10 cellular contexts compared by ENCODE assay signal in the genomic region with DNA sequence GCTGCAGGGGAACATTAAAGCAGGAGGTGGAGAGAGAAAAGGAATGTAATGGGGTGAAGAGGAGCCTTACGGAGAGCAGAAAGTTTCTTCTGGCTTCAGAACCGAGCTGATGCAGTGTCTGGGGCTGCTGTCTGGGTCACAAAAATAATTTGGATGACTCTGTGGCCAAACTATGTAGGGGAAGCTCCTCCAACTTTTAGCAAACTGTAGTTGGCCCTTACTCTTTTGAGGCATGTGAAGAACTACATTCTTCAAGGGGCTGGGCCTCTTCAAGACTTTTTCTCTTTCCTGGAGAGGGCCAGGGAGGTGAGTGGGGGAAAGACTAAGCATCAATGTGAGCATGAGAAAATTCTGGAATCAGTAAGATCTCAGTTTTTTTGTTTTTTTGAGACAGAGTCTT. TPM values are rescaled to one million over a fixed set of nuclear protein-coding genes. Genes with fewer than 3 reads are reported as not detected.
DNase-seq lines count a peak whose midpoint lies in the region; ATAC-seq, FAIRE-seq and TF ChIP-seq lines count a peak whose summit lies in the region.
"Had no signal": no experiment of that assay in that cellular context is flagged by ENCODE, and none has a peak within 500 bp of the region (broad histone marks: within the 10 kb centered on the region; RNA-seq: fewer than 3 reads in every experiment).

No MANE protein-coding gene starts in this region.

- no peak for TF ChIP-seq RAD21 in H1 (IDR thresholded peaks at IDR 0.05 in 1 of 2, conservative IDR thresholded peaks at IDR 0.05 in 1 of 2; ENCODE audit: low read depth in 2 of 2, low read length in 2 of 2)

- TF ChIP-seq POLR2A in H1 (IDR thresholded peaks at IDR 0.05; ENCODE audit: control extremely low read depth in 1 of 2, low read depth in 2 of 2, low read length in 2 of 2), result no peak
- no peak for TF ChIP-seq POLR2A in transverse colon (IDR thresholded peaks at IDR 0.05)

- H3K23ac ChIP-seq in H1 (ENCODE audit: insufficient read length), result no peak overlapping the region

- H3K9me3 ChIP-seq in H1 (ENCODE audit: insufficient read depth in 2 of 2, low read depth in 1 of 2, low read length in 1 of 2), result peaks cover 0 to 10% of the 10 kb centered on the region in 2 experiments; a peak in 1 of 4 replicates
- H3K9me3 ChIP-seq in mucosa of descending colon, result no peaks in the 10 kb centered on the region
- H3K9me3 ChIP-seq in transverse colon, result no peaks in the 10 kb centered on the region
- H3K9me3 ChIP-seq: suprapubic skin had no signal

- no peak overlapping the region for H2AK5ac ChIP-seq in H1 (ENCODE audit: low read depth, low read length)

- no peak overlapping the region for H2BK20ac ChIP-seq in H1 (ENCODE audit: low read length)

- H3K36me3 ChIP-seq in H1 (ENCODE audit: control insufficient read depth in 2 of 4, insufficient read depth in 4 of 4, low read length in 3 of 4) (no peaks in the 10 kb centered on the region), mucosa of descending colon (ENCODE audit: low read depth) (no peaks in the 10 kb centered on the region), transverse colon (no peaks in the 10 kb centered on the region)
- H3K36me3 ChIP-seq: suprapubic skin had no signal

- TF ChIP-seq CTCF in HFFc6 (IDR thresholded peaks at IDR 0.05) (no peak), H1 (IDR thresholded peaks at IDR 0.05; ENCODE audit: control extremely low read depth in 1 of 3, insufficient read depth in 1 of 3, low read depth in 1 of 3, low read length in 3 of 3) (no peak), mucosa of descending colon (IDR thresholded peaks at IDR 0.05) (no peak), transverse colon (IDR thresholded peaks at IDR 0.05) (no peak)

- H3K27me3 Mint-ChIP-seq in HFFc6 (ENCODE audit: insufficient read depth), result no peaks in the 10 kb centered on the region; the same call in 1 of the 2 replicates
- H3K27me3 Mint-ChIP-seq: activated T-cell treated with anti-CD3 and anti-CD28 coated beads, Interleukin-2, amount 50 U/mL, for 24 hours had no signal

- H4K20me1 ChIP-seq in H1 (replicated peaks in 1 of 2; ENCODE audit: control insufficient read depth in 1 of 2, insufficient read depth in 2 of 2, low read length in 2 of 2), result no peaks in the 10 kb centered on the region

- H4K8ac ChIP-seq in H1 (ENCODE audit: extremely low read depth, insufficient read depth, low read length), result no peak overlapping the region

- no peak overlapping the region for H2AFZ ChIP-seq in H1 (ENCODE audit: low read length)

- H3K9ac ChIP-seq in H1 (replicated peaks in 1 of 4; ENCODE audit: extremely low read depth in 1 of 4, low read depth in 3 of 4, low read length in 3 of 4), result no peak overlapping the region

- no peak overlapping the region for H2BK5ac ChIP-seq in H1 (ENCODE audit: low read depth, low read length)

- no peak overlapping the region for H3K27ac ChIP-seq in H1 (ENCODE audit: low read depth, low read length)
- H3K27ac ChIP-seq in transverse colon, result peak overlapping the region; percentile 14 to 58 (median 35)
- H3K27ac ChIP-seq: suprapubic skin had no signal

- peak overlapping the region; percentile 93 for H3K27ac Mint-ChIP-seq in HFFc6
- H3K27ac Mint-ChIP-seq: activated T-cell treated with anti-CD3 and anti-CD28 coated beads, Interleukin-2, amount 50 U/mL, for 24 hours had no signal

- no peak overlapping the region for H4K91ac ChIP-seq in H1 (replicated peaks; ENCODE audit: insufficient read length, low read length)

- DNase-seq in HFFc6 (peak; percentile 81), H1 (ENCODE audit: low read depth in 1 of 2, low spot score in 2 of 2) (no peak), mucosa of descending colon (no peak), transverse colon (no peak), NCI-H526 treated with DMSO at 0.1 percent for 48 hours (lab: John Stamatoyannopoulos, UW) (no peak), left colon (no peak)
- DNase-seq: activated T-cell treated with anti-CD3 and anti-CD28 coated beads, Interleukin-2, amount 50 U/mL, for 24 hours; midbrain had no signal

- TF ChIP-seq EP300 in H1 (IDR thresholded peaks at IDR 0.05; ENCODE audit: borderline replicate concordance in 1 of 2, low read depth in 2 of 2, low read length in 2 of 2) (no peak), transverse colon (IDR thresholded peaks at IDR 0.05; ENCODE audit: low read depth) (no peak)

- CTCF ChIA-PET in H1 (lab: Charles Lee; ENCODE audit: partially characterized antibody), result interaction anchor here (0.6 to 11.6 kb wide), 20 partner anchors 11 to 209 kb away, joined by 3 to 198 read pairs (median 10); a partner anchor contains a TSS

- H2BK15ac ChIP-seq in H1 (ENCODE audit: low read length), result no peak overlapping the region

- H3K4me3 Mint-ChIP-seq in HFFc6, result peak overlapping the region; percentile 76
- H3K4me3 Mint-ChIP-seq: activated T-cell treated with anti-CD3 and anti-CD28 coated beads, Interleukin-2, amount 50 U/mL, for 24 hours had no signal

- peak overlapping the region; percentile 41 for H3K4ac ChIP-seq in H1 (replicated peaks; ENCODE audit: insufficient read length, low read depth, low read length)

- H3K79me2 ChIP-seq in H1 (ENCODE audit: control insufficient read depth in 1 of 2, insufficient read depth in 2 of 2, low read length in 2 of 2), result no peaks in the 10 kb centered on the region

- no peaks in the 10 kb centered on the region for H3K9me3 Mint-ChIP-seq in HFFc6
- H3K9me3 Mint-ChIP-seq: activated T-cell treated with anti-CD3 and anti-CD28 coated beads, Interleukin-2, amount 50 U/mL, for 24 hours had no signal

- H3K4me1 ChIP-seq in H1 (replicated peaks in 1 of 4; ENCODE audit: control insufficient read depth in 3 of 4, insufficient read depth in 4 of 4, low read length in 3 of 4) (peaks cover 0 to 10% (median 6%) of the 10 kb centered on the region in 4 experiments; a peak in 4 of 7 replicates), mucosa of descending colon (ENCODE audit: low read depth) (no peaks in the 10 kb centered on the region), transverse colon (peaks cover 0 to 7% (median 2%) of the 10 kb centered on the region in 4 donors)

- no peak overlapping the region for H2BK12ac ChIP-seq in H1 (ENCODE audit: low read depth, low read length)

- WGBS in H1 (ENCODE audit: extremely low coverage in 1 of 2, insufficient coverage in 1 of 2, insufficient read length in 1 of 2, insufficient replicate concordance in 2 of 2, low coverage in 1 of 2, low lambda C conversion rate in 2 of 2, missing lambda C conversion rate in 1 of 2), 2 experiments, result 63% methylated on average over 2 of the region's 2 CpGs; no CpG with 5 or more reads in 1 of the 2 experiments
- WGBS in transverse colon (ENCODE audit: low coverage in 1 of 2), 2 donors, result 40 to 70% methylated on average over 2 of the region's 2 CpGs

- H4K5ac ChIP-seq in H1 (ENCODE audit: insufficient read length, low read depth, low read length), result no peak overlapping the region

- intact Hi-C loops in mucosa of descending colon (cut with DNase I, micrococcal nuclease), result no loop called here
- intact Hi-C loops in transverse colon (cut with DNase I; ENCODE audit: low total_unique reads), result no loop called here
- intact Hi-C loops in left colon (cut with DNase I, micrococcal nuclease), result no loop called here

- no peak overlapping the region for H3K56ac ChIP-seq in H1 (replicated peaks; ENCODE audit: insufficient read length, low read depth, low read length)

- H2BK120ac ChIP-seq in H1 (replicated peaks; ENCODE audit: low read depth, low read length), result no peak overlapping the region

- ATAC-seq in mucosa of descending colon, result peak; percentile 10
- no peak for ATAC-seq in HG03460 (IDR thresholded peaks at IDR 0.05; ENCODE audit: unreplicated experiment)
- no peak for ATAC-seq in left colon

- H3K23me2 ChIP-seq in H1 (ENCODE audit: low read depth, low read length), result no peaks in the 10 kb centered on the region

- no peak for FAIRE-seq in H1 (lab: Jason Lieb, UNC)

- no peaks in the 10 kb centered on the region for H3K36me3 Mint-ChIP-seq in HFFc6 (ENCODE audit: low read depth)

- H3K4me3 ChIP-seq in H1 (ENCODE audit: extremely low read depth in 1 of 4, insufficient read depth in 2 of 4, low read depth in 3 of 4, low read length in 4 of 4), result no peak overlapping the region
- no peak overlapping the region for H3K4me3 ChIP-seq in mucosa of descending colon
- H3K4me3 ChIP-seq in transverse colon, result no peak overlapping the region
- H3K4me3 ChIP-seq: suprapubic skin had no signal

- peaks cover 53% of the 10 kb centered on the region for H3K4me1 Mint-ChIP-seq in HFFc6 (ENCODE audit: low read depth)

- no peak overlapping the region for H3K4me2 ChIP-seq in H1 (ENCODE audit: insufficient read depth in 1 of 2, low read depth in 2 of 2, low read length in 2 of 2)

- POLR2A ChIA-PET in H1 (lab: Charles Lee; ENCODE audit: partially characterized antibody), result interaction anchor here (0.9 to 1.7 kb wide), 3 partner anchors 22 to 52 kb away, joined by 3 to 5 read pairs (median 4); no protein-coding TSS in a partner anchor

- no peak overlapping the region for H3K18ac ChIP-seq in H1 (ENCODE audit: extremely low read depth, low read length)

- H3K27me3 ChIP-seq in H1 (replicated peaks in 1 of 4; ENCODE audit: control insufficient read depth in 3 of 4, extremely low read depth in 1 of 4, insufficient read depth in 3 of 4, low read length in 3 of 4) (no peaks in the 10 kb centered on the region), transverse colon (no peaks in the 10 kb centered on the region)
- H3K27me3 ChIP-seq: suprapubic skin had no signal

- H3K79me1 ChIP-seq in H1 (ENCODE audit: low read depth, low read length), result no peaks in the 10 kb centered on the region

- in situ Hi-C loops in transverse colon (cut with MboI; ENCODE audit: low pct_ligation_motif_present in 1 of 4, low pct_unique_long_range_greater_than_20kb in 1 of 4, low sequenced_read_pairs in 3 of 4), result no loop called here

- H3K14ac ChIP-seq in H1 (ENCODE audit: insufficient read length), result no peak overlapping the region

RNA-seq across cellular contexts. Expression of a gene that starts 31.9 kb away (rescaled TPM):
- 1,000 to 10,000 TPM; 3,729 to 5,836 (median 4,094) TPM for total RNA-seq in HFFc6 (2021; fragmentation: NEBNext Ultra II Directional; extraction: Animal tissue kit (Norgen Biotek cat#: 25700))
- 438 and 452 TPM in 2 replicates for total RNA-seq in H1 (2021; fragmentation: NEBNext Ultra II Directional; extraction: Animal tissue kit (Norgen Biotek cat#: 25700))
- 375 and 434 TPM in 2 replicates for polyA plus RNA-seq in H1 (2011; rRNA removed)
- polyA plus RNA-seq in H1 (2011; cell fraction: cytosol; rRNA removed), result 385 TPM
- polyA plus RNA-seq in H1 (2011; cell fraction: nucleus; rRNA removed), result 501 TPM
- polyA plus RNA-seq in H1 (2012, experiment 1 of 2), result 385 to 537 TPM (median 495 TPM) in 4 replicates
- polyA plus RNA-seq in H1 (2012, experiment 2 of 2), result 164 TPM
- polyA plus RNA-seq in H1 (2013, experiment 1 of 2), result 450 TPM
- polyA plus RNA-seq in H1 (2013, experiment 2 of 2), result 478 TPM
- polyA minus RNA-seq in H1 (2011; rRNA and poly(A)+ RNA removed), result 271 and 297 TPM in 2 replicates
- polyA minus RNA-seq in H1 (2011; cell fraction: cytosol; rRNA and poly(A)+ RNA removed), result 203 TPM
- polyA minus RNA-seq in H1 (2011; cell fraction: nucleus; rRNA and poly(A)+ RNA removed), result 95.3 TPM
- total RNA-seq in mucosa of descending colon, result 100 to 1,000 TPM in 2 of 3 donors, 10 to 100 TPM in 1; 78.0 to 410 (median 227) TPM
- total RNA-seq in transverse colon, result 100 to 1,000 TPM in 1 of 4 donors, 10 to 100 TPM in 3; 47.9 to 267 (median 85.1) TPM
- total RNA-seq in left colon, result 100 to 1,000 TPM in 1 of 2 donors, 10 to 100 TPM in 1; 91.3 to 178 TPM

RNA-seq across cellular contexts. Expression of a gene that starts 39.8 kb away (rescaled TPM):
- 100 to 1,000 TPM; 148 to 185 (median 155) TPM for total RNA-seq in HFFc6 (2021; fragmentation: NEBNext Ultra II Directional; extraction: Animal tissue kit (Norgen Biotek cat#: 25700))
- total RNA-seq in H1 (2021; fragmentation: NEBNext Ultra II Directional; extraction: Animal tissue kit (Norgen Biotek cat#: 25700)), result 77.9 and 79.9 TPM in 2 replicates
- polyA plus RNA-seq in H1 (2011; rRNA removed), result 232 and 249 TPM in 2 replicates
- 197 TPM for polyA plus RNA-seq in H1 (2011; cell fraction: cytosol; rRNA removed)
- polyA plus RNA-seq in H1 (2011; cell fraction: nucleus; rRNA removed), result 95.2 TPM
- polyA plus RNA-seq in H1 (2012, experiment 1 of 2), result 110 to 175 TPM (median 169 TPM) in 4 replicates
- polyA plus RNA-seq in H1 (2012, experiment 2 of 2), result 332 TPM
- 137 TPM for polyA plus RNA-seq in H1 (2013, experiment 1 of 2)
- 153 TPM for polyA plus RNA-seq in H1 (2013, experiment 2 of 2)
- polyA minus RNA-seq in H1 (2011; rRNA and poly(A)+ RNA removed), result 68.1 and 82.4 TPM in 2 replicates
- 33.2 TPM for polyA minus RNA-seq in H1 (2011; cell fraction: cytosol; rRNA and poly(A)+ RNA removed)
- 40.2 TPM for polyA minus RNA-seq in H1 (2011; cell fraction: nucleus; rRNA and poly(A)+ RNA removed)
- total RNA-seq in mucosa of descending colon, result 10 to 100 TPM; 52.5 to 54.8 (median 53.6) TPM
- 10 to 100 TPM in 2 of 4 donors, 1 to 10 TPM in 2; 5.0 to 81.1 (median 31.7) TPM for total RNA-seq in transverse colon
- 10 to 100 TPM; 48.7 to 49.2 TPM for total RNA-seq in left colon

RNA-seq across cellular contexts. Expression of a gene that starts 53.1 kb away (rescaled TPM):
- total RNA-seq in HFFc6 (2021; fragmentation: NEBNext Ultra II Directional; extraction: Animal tissue kit (Norgen Biotek cat#: 25700)), result 100 to 1,000 TPM; 242 to 284 (median 245) TPM
- 516 and 529 TPM in 2 replicates for total RNA-seq in H1 (2021; fragmentation: NEBNext Ultra II Directional; extraction: Animal tissue kit (Norgen Biotek cat#: 25700))
- 57.0 and 71.2 TPM in 2 replicates for polyA plus RNA-seq in H1 (2011; rRNA removed)
- polyA plus RNA-seq in H1 (2011; cell fraction: cytosol; rRNA removed), result 72.4 TPM
- 75.6 TPM for polyA plus RNA-seq in H1 (2011; cell fraction: nucleus; rRNA removed)
- polyA plus RNA-seq in H1 (2012, experiment 1 of 2), result 193 to 256 TPM (median 226 TPM) in 4 replicates
- polyA plus RNA-seq in H1 (2012, experiment 2 of 2), result 21.2 TPM
- 127 TPM for polyA plus RNA-seq in H1 (2013, experiment 1 of 2)
- polyA plus RNA-seq in H1 (2013, experiment 2 of 2), result 121 TPM
- 307 and 404 TPM in 2 replicates for polyA minus RNA-seq in H1 (2011; rRNA and poly(A)+ RNA removed)
- polyA minus RNA-seq in H1 (2011; cell fraction: cytosol; rRNA and poly(A)+ RNA removed), result 282 TPM
- polyA minus RNA-seq in H1 (2011; cell fraction: nucleus; rRNA and poly(A)+ RNA removed), result 293 TPM
- total RNA-seq in mucosa of descending colon (100 to 1,000 TPM; 121 to 132 (median 127) TPM), transverse colon (10 to 100 TPM; 35.4 to 88.6 (median 66.7) TPM), left colon (100 to 1,000 TPM; 116 to 141 TPM)
